12 cellular contexts compared by ENCODE assay signal in genomic region chr13:40536443-40537113, GRCh38.
DNase-seq lines count a peak whose midpoint lies in the region; ATAC-seq lines count a peak whose summit lies in the region.
"Had no signal": no experiment of that assay in that cellular context is flagged by ENCODE, and none has a peak within 500 bp of the region (broad histone marks: within the 10 kb centered on the region; RNA-seq: fewer than 3 reads in every experiment).

No MANE protein-coding gene starts in this region.

- H3K27me3 ChIP-seq in esophagus (ENCODE audit: control insufficient read depth in 1 of 2, insufficient read depth in 2 of 2, low read length in 2 of 2) = no peaks in the 10 kb centered on the region
- H3K27me3 ChIP-seq: heart right ventricle had no signal

- H3K27me3 Mint-ChIP-seq in activated naive CD8-positive, alpha-beta T cell treated with anti-CD3 and anti-CD28 coated beads for 36 hours = no peaks in the 10 kb centered on the region

- DNase-seq in DMS79 treated with DMSO at 0.1 percent for 48 hours (lab: John Stamatoyannopoulos, UW) = peak; percentile 74
- DNase-seq in NCI-H2171 treated with DMSO at 0.1 percent for 48 hours (lab: John Stamatoyannopoulos, UW) = peak; percentile 50
- DNase-seq in renal cortical epithelial cell (ENCODE audit: low read depth) = peak; percentile 56
- DNase-seq in RPMI8226 = no peak
- DNase-seq in activated naive CD8-positive, alpha-beta T cell treated with anti-CD3 and anti-CD28 coated beads for 36 hours = no peak
- no peak for DNase-seq in KG1 (lab: John Stamatoyannopoulos, UW)
- DNase-seq: amygdala, heart right ventricle, midbrain, NCI-H2227 treated with DMSO at 0.1 percent for 48 hours had no signal

- peaks cover 7% of the 10 kb centered on the region for H3K36me3 Mint-ChIP-seq in activated naive CD8-positive, alpha-beta T cell treated with anti-CD3 and anti-CD28 coated beads for 36 hours

- no peaks in the 10 kb centered on the region for H3K36me3 ChIP-seq in esophagus (ENCODE audit: control insufficient read depth in 2 of 2, insufficient read depth in 2 of 2, low read length in 1 of 2)
- H3K36me3 ChIP-seq: heart right ventricle had no signal

- WGBS in esophagus, 2 donors = 53 to 56% methylated on average over 9 of the region's 9 CpGs

- no peak for ATAC-seq in GM21526 (IDR thresholded peaks at IDR 0.05; ENCODE audit: low FRiP score, unreplicated experiment)

- peaks cover 0 to 5% of the 10 kb centered on the region in 2 donors for H3K4me1 ChIP-seq in esophagus (ENCODE audit: control insufficient read depth in 2 of 2, insufficient read depth in 2 of 2, low read length in 1 of 2)

- no peaks in the 10 kb centered on the region for H3K9me3 Mint-ChIP-seq in activated naive CD8-positive, alpha-beta T cell treated with anti-CD3 and anti-CD28 coated beads for 36 hours

- no peaks in the 10 kb centered on the region for H3K9me3 ChIP-seq in esophagus (ENCODE audit: control insufficient read depth in 2 of 2, insufficient read depth in 1 of 2, low read depth in 1 of 2, low read length in 1 of 2)
- H3K9me3 ChIP-seq: heart right ventricle had no signal

- no peak overlapping the region for H3K4me3 ChIP-seq in esophagus (ENCODE audit: low read depth in 1 of 2, low read length in 2 of 2)
- H3K4me3 ChIP-seq: heart right ventricle had no signal

- H3K4me3 Mint-ChIP-seq in activated naive CD8-positive, alpha-beta T cell treated with anti-CD3 and anti-CD28 coated beads for 36 hours = no peak overlapping the region

- no peak overlapping the region for H3K27ac Mint-ChIP-seq in activated naive CD8-positive, alpha-beta T cell treated with anti-CD3 and anti-CD28 coated beads for 36 hours

- H3K27ac ChIP-seq in esophagus (ENCODE audit: low read depth in 2 of 2, low read length in 1 of 2) = peak overlapping the region; percentile 8 to 24
- H3K27ac ChIP-seq: heart right ventricle had no signal

- H3K4me1 Mint-ChIP-seq in activated naive CD8-positive, alpha-beta T cell treated with anti-CD3 and anti-CD28 coated beads for 36 hours = peaks cover 21% of the 10 kb centered on the region

Comparison
In these comparisons a context has a peak if more than half of its experiments do, and no peak if none do; other contexts are left out.
1. DNase-seq: peak in DMS79 treated with DMSO at 0.1 percent for 48 hours (single experiment), NCI-H2171 treated with DMSO at 0.1 percent for 48 hours (single experiment) and renal cortical epithelial cell (single experiment); none in RPMI8226 (single experiment), activated naive CD8-positive, alpha-beta T cell treated with anti-CD3 and anti-CD28 coated beads for 36 hours (single experiment) and KG1 (single experiment).